30 cellular contexts compared by ENCODE assay signal in genomic region chrX:116378961-116379360, GRCh38. TPM values are rescaled to one million over a fixed set of nuclear protein-coding genes. Genes with fewer than 3 reads are reported as not detected.
"Had no signal": no experiment of that assay in that cellular context is flagged by ENCODE, and none has a peak within 500 bp of the region (broad histone marks: within the 10 kb centered on the region; RNA-seq: fewer than 3 reads in every experiment).

No MANE protein-coding gene starts in this region.

- H3K27ac ChIP-seq: brain microvascular endothelial cell, PC-9 had no signal

- DNase-seq: activated CD4-positive, alpha-beta T cell treated with anti-CD3 and anti-CD28 coated beads for 48 hours; activated CD4-positive, alpha-beta T cell treated with anti-CD3 and anti-CD28 coated beads, Interleukin-2, amount 50 U/mL, for 48 hours; activated CD4-positive, CD25-positive, alpha-beta regulatory T cell treated with anti-CD3 and anti-CD28 coated beads, Interleukin-2, amount 50 U/mL, for 72 hours; activated CD8-positive, alpha-beta memory T cell treated with anti-CD3 and anti-CD28 coated beads for 24 hours; activated gamma-delta T cell; activated naive CD4-positive, alpha-beta T cell treated with anti-CD3 and anti-CD28 coated beads for 36 hours; activated T-cell treated with anti-CD3 and anti-CD28 coated beads, Interleukin-2, amount 50 U/mL, for 4 hours; amygdala; brain microvascular endothelial cell; caudate nucleus; KG1; NCI-H1092; NCI-H1436; NCI-H187 treated with DMSO at 0.1 percent for 48 hours; NCI-H2081 treated with DMSO at 0.1 percent for 48 hours; NCI-H2171 treated with DMSO at 0.1 percent for 48 hours; NCI-H226; NCI-H526; PC-9; SIG-M5; T-helper 17 cell; T-helper 9 cell had no signal

- H3K4me1 Mint-ChIP-seq: activated T-helper 17 cell treated with anti-CD3 and anti-CD28 coated beads, Interleukin-2, amount 50 U/mL, for 72 hours; T-helper 17 cell had no signal

- H3K9me3 Mint-ChIP-seq: activated naive CD4-positive, alpha-beta T cell treated with anti-CD3 and anti-CD28 coated beads for 36 hours; activated T-cell treated with anti-CD3 and anti-CD28 coated beads, Interleukin-2, amount 50 U/mL, for 4 hours; activated T-helper 17 cell treated with anti-CD3 and anti-CD28 coated beads, Interleukin-2, amount 50 U/mL, for 72 hours; WTC11 had no signal

- ATAC-seq: activated T-cell treated with anti-CD3 and anti-CD28 coated beads, Interleukin-2, amount 50 U/mL, for 4 hours; activated T-helper 17 cell treated with anti-CD3 and anti-CD28 coated beads, Interleukin-2, amount 50 U/mL, for 72 hours; T-helper 17 cell; WTC11 had no signal

- H3K27ac Mint-ChIP-seq: activated naive CD4-positive, alpha-beta T cell treated with anti-CD3 and anti-CD28 coated beads for 36 hours; activated naive CD8-positive, alpha-beta T cell; activated T-helper 17 cell treated with anti-CD3 and anti-CD28 coated beads, Interleukin-2, amount 50 U/mL, for 72 hours; IgD-negative memory B cell; T-helper 17 cell; WTC11 had no signal

- H3K4me3 ChIP-seq: PC-9 had no signal

- H3K27me3 Mint-ChIP-seq: activated naive CD8-positive, alpha-beta T cell; activated T-helper 17 cell treated with anti-CD3 and anti-CD28 coated beads, Interleukin-2, amount 50 U/mL, for 72 hours; IgD-negative memory B cell; T-helper 17 cell had no signal

- H3K36me3 ChIP-seq: brain microvascular endothelial cell had no signal

- H3K4me3 Mint-ChIP-seq: activated naive CD4-positive, alpha-beta T cell treated with anti-CD3 and anti-CD28 coated beads for 36 hours; activated naive CD8-positive, alpha-beta T cell; activated T-cell treated with anti-CD3 and anti-CD28 coated beads, Interleukin-2, amount 50 U/mL, for 4 hours; activated T-helper 17 cell treated with anti-CD3 and anti-CD28 coated beads, Interleukin-2, amount 50 U/mL, for 72 hours; IgD-negative memory B cell; T-helper 17 cell; WTC11 had no signal

- H3K36me3 Mint-ChIP-seq: activated naive CD8-positive, alpha-beta T cell; IgD-negative memory B cell; WTC11 had no signal

- H3K27me3 ChIP-seq: brain microvascular endothelial cell had no signal

RNA-seq across cellular contexts. Expression of gene SLC6A14, which starts 57.4 kb away (rescaled TPM):
- total RNA-seq: activated naive CD4-positive, alpha-beta T cell treated with anti-CD3 and anti-CD28 coated beads for 36 hours; activated T-helper 17 cell treated with anti-CD3 and anti-CD28 coated beads, Interleukin-2, amount 50 U/mL, for 72 hours; cerebellum; LHCN-M2; M059J; NCI-H460; T-helper 17 cell had no signal
- polyA plus RNA-seq: IgD-negative memory B cell had no signal
